28 cellular contexts compared by ENCODE assay signal in the genomic region with DNA sequence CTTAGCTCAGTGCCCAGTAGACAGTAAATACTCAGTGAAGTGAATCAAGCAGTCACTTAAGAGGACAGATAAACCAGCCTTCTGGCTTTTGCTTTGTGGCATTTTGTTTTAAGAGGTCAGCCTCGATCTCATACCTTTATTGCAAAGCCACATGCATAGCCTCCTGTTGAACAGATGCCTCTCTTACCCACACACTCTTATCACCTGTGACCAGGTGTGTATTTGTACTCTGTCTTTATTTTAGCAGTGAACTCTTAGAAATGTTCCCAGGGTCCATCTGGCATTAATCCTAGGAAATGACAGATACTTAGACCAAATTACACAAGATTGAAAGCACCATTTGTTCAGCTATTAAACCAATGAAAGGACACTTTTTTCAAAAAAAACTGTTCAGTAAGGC.
"Had no signal": no experiment of that assay in that cellular context is flagged by ENCODE, and none has a peak within 500 bp of the region (broad histone marks: within the 10 kb centered on the region; RNA-seq: fewer than 3 reads in every experiment).

No MANE protein-coding gene starts in this region.

- H3K4me3 ChIP-seq: ascending aorta, mucosa of descending colon, prostate gland, sigmoid colon, thoracic aorta had no signal

- FAIRE-seq: keratinocyte, small intestine, urothelium cell line had no signal

- H3K4me1 ChIP-seq: ascending aorta, prostate gland, sigmoid colon had no signal

- H3K27me3 ChIP-seq: ascending aorta, neutrophil, sigmoid colon had no signal

- ATAC-seq: esophagus mucosa; left cardiac atrium; left ventricle myocardium superior; mucosa of descending colon; stimulated activated effector memory CD8-positive, alpha-beta T cell treated with anti-CD3 and anti-CD28 coated beads, Interleukin-12 subunit alpha, Interleukin-12 subunit beta, amount 100 ng/mL, for 72 hours had no signal

- H3K9me3 ChIP-seq: mucosa of descending colon, neutrophil, prostate gland, thoracic aorta had no signal

- H3K36me3 ChIP-seq: ascending aorta, neutrophil, prostate gland, sigmoid colon, thoracic aorta had no signal

- H3K27ac ChIP-seq: ascending aorta, neutrophil, prostate gland, sigmoid colon, thoracic aorta, VCaP had no signal

- DNase-seq: activated CD4-positive, alpha-beta T cell treated with anti-CD3 and anti-CD28 coated beads for 4 hours; activated CD4-positive, alpha-beta T cell treated with anti-CD3 and anti-CD28 coated beads, Interleukin-2, amount 50 U/mL, for 48 hours; activated CD8-positive, alpha-beta memory T cell treated with anti-CD3 and anti-CD28 coated beads, Interleukin-2, amount 50 U/mL, for 4 hours; activated effector memory CD4-positive, alpha-beta T cell treated with anti-CD3 and anti-CD28 coated beads, Interleukin-2, amount 50 U/mL, for 16 hours; activated naive CD4-positive, alpha-beta T cell treated with anti-CD3 and anti-CD28 coated beads for 36 hours; activated naive CD8-positive, alpha-beta T cell treated with anti-CD3 and anti-CD28 coated beads for 36 hours; activated T-cell treated with anti-CD3 and anti-CD28 coated beads, Interleukin-2, amount 50 U/mL, for 1 hour; caudate nucleus; endodermal cell; foreskin fibroblast; head of caudate nucleus; hippocampal formation; left cardiac atrium; left ventricle myocardium superior; mucosa of descending colon; sigmoid colon; small intestine; stimulated activated CD4-positive, alpha-beta T cell treated with anti-CD3 and anti-CD28 coated beads, Interleukin-4, amount 100 ng/mL, for 24 hours; trophoblast cell had no signal
